Comparison of ENCODE assay signal across 1 cellular context in genomic region chr6:31737315-31738047, GRCh38.
A peak's percentile ranks its signal among the peaks of the same experiment; 100 is the strongest.
TF ChIP-seq lines count a peak whose summit lies in the region.

No MANE protein-coding gene starts in this region.

TF ChIP-seq in K562, 482 proteins besides CTCF, POLR2A, EP300 and RAD21 (continued from another document and continues in another):
- TF ChIP-seq HMGXB4 (CRISPR knock-in tag; IDR thresholded peaks at IDR 0.05) (no peak), HNRNPLL (IDR thresholded peaks at IDR 0.05; ENCODE audit: low read depth, low read length, poor library complexity, severe bottlenecking) (no peak), GTF3C2 (IDR thresholded peaks at IDR 0.05; ENCODE audit: borderline replicate concordance, extremely low read depth, insufficient read length) (no peak), PRPF4 (IDR thresholded peaks at IDR 0.05; ENCODE audit: insufficient read depth, low read depth, low read length, poor library complexity, severe bottlenecking) (no peak), GABPB2 (CRISPR knock-in tag; conservative IDR thresholded peaks at IDR 0.05) (no peak), HLTF (IDR thresholded peaks at IDR 0.05) (peak; percentile 85; the same call in 1 of the 2 replicates), BCLAF1 (IDR thresholded peaks at IDR 0.05; ENCODE audit: borderline replicate concordance in 1 of 2, control insufficient read depth in 1 of 2, low read depth in 2 of 2, low read length in 1 of 2) (no peak), PATZ1 (CRISPR knock-in tag; IDR thresholded peaks at IDR 0.05; ENCODE audit: borderline replicate concordance) (0 out of 2 replicates have a peak, but pooled peaks have one; percentile 62), FOXP4 (CRISPR knock-in tag; IDR thresholded peaks at IDR 0.05; ENCODE audit: borderline replicate concordance) (peak; percentile 13; the same call in 1 of the 2 replicates), ARID2 (IDR thresholded peaks at IDR 0.05) (peak; percentile 77), HOXB6 (CRISPR knock-in tag; IDR thresholded peaks at IDR 0.05; ENCODE audit: borderline replicate concordance) (peak; percentile 64; the same call in 1 of the 2 replicates), NFIX (CRISPR knock-in tag; IDR thresholded peaks at IDR 0.05; ENCODE audit: low read depth) (no peak), RBM22 (IDR thresholded peaks at IDR 0.05; ENCODE audit: low read depth, low read length, poor library complexity, severe bottlenecking) (no peak), ZNF444 (CRISPR knock-in tag; IDR thresholded peaks at IDR 0.05) (peak; percentile 28), PPARD (CRISPR knock-in tag; IDR thresholded peaks at IDR 0.05) (no peak), ZNF699 (CRISPR knock-in tag; IDR thresholded peaks at IDR 0.05; ENCODE audit: insufficient replicate concordance) (no peak), ADNP (tag; IDR thresholded peaks at IDR 0.05) (no peak), STAT6 (CRISPR knock-in tag; IDR thresholded peaks at IDR 0.05) (no peak), TRIM24 (IDR thresholded peaks at IDR 0.05) (peak in 1 of 2 experiments; percentile 47; a peak in 1 of 4 replicates), ERF (CRISPR knock-in tag; IDR thresholded peaks at IDR 0.05) (0 out of 2 replicates have a peak, but pooled peaks have one; percentile 50), ZEB2 (IDR thresholded peaks at IDR 0.05) (no peak), ZNF766 (CRISPR knock-in tag; conservative IDR thresholded peaks at IDR 0.05) (no peak), ZBED1 (IDR thresholded peaks at IDR 0.05) (no peak), ZNF79 (CRISPR knock-in tag; IDR thresholded peaks at IDR 0.05; ENCODE audit: low read depth) (no peak), PRDM10 (IDR thresholded peaks at IDR 0.05; ENCODE audit: partially characterized antibody) (no peak), EHMT2 (IDR thresholded peaks at IDR 0.05) (peak; percentile 47; the same call in 1 of the 2 replicates), ARNT (IDR thresholded peaks at IDR 0.05) (no peak), ZFX (CRISPR knock-in tag; IDR thresholded peaks at IDR 0.05) (no peak), ATF7 (IDR thresholded peaks at IDR 0.05) (no peak), NR2C2 (CRISPR knock-in tag; IDR thresholded peaks at IDR 0.05) (peak; percentile 32; the same call in 1 of the 2 replicates), NR2C2 (tag; IDR thresholded peaks at IDR 0.05) (no peak), ZZZ3 (IDR thresholded peaks at IDR 0.05) (no peak), FIP1L1 (IDR thresholded peaks at IDR 0.05; ENCODE audit: low read depth, low read length, poor library complexity, severe bottlenecking) (no peak), ZNF511 (CRISPR knock-in tag; IDR thresholded peaks at IDR 0.05) (no peak), NCOA4 (IDR thresholded peaks at IDR 0.05; ENCODE audit: partially characterized antibody) (peak; percentile 78), MTA3 (IDR thresholded peaks at IDR 0.05; ENCODE audit: borderline replicate concordance) (no peak), U2AF2 (optimal IDR thresholded peaks at IDR 0.05; ENCODE audit: low read depth, low read length) (no peak), ZBTB9 (CRISPR knock-in tag; IDR thresholded peaks at IDR 0.05) (peak; percentile 74; the same call in 1 of the 2 replicates), ZNF134 (CRISPR knock-in tag; conservative IDR thresholded peaks at IDR 0.05) (peak; percentile 39; the same call in 1 of the 2 replicates), ZFPM2 (CRISPR knock-in tag; IDR thresholded peaks at IDR 0.05) (no peak), HDAC6 (IDR thresholded peaks at IDR 0.05; ENCODE audit: low read depth, low read length) (no peak), DLX4 (CRISPR knock-in tag; IDR thresholded peaks at IDR 0.05) (no peak)
